Comparison of ENCODE assay signal across 2 cellular contexts in genomic region chr9:136293476-136294077, GRCh38.
TF ChIP-seq lines count a peak whose summit lies in the region.

No MANE protein-coding gene starts in this region.

TF ChIP-seq in HepG2, 621 proteins besides CTCF, POLR2A, EP300 and RAD21:
- TF ChIP-seq SUZ12 (IDR thresholded peaks at IDR 0.05; ENCODE audit: low read depth, low read length) (no peak), IKZF1 (IDR thresholded peaks at IDR 0.05) (peak; percentile 36; the same call in 1 of the 2 replicates), MATR3 (CRISPR knock-in tag; IDR thresholded peaks at IDR 0.05) (no peak), ZNF800 (CRISPR knock-in tag; IDR thresholded peaks at IDR 0.05) (no peak), CAMTA2 (CRISPR knock-in tag; IDR thresholded peaks at IDR 0.05; ENCODE audit: borderline replicate concordance) (no peak), ZNF790 (CRISPR knock-in tag; IDR thresholded peaks at IDR 0.05; ENCODE audit: borderline replicate concordance) (no peak), TFDP2 (CRISPR knock-in tag; IDR thresholded peaks at IDR 0.05) (no peak), ZMYM2 (CRISPR knock-in tag; IDR thresholded peaks at IDR 0.05) (no peak), MNT (IDR thresholded peaks at IDR 0.05) (peak; percentile 80), EZH2 (conservative IDR thresholded peaks at IDR 0.05; ENCODE audit: low read depth, low read length) (no peak), ZNF367 (CRISPR knock-in tag; IDR thresholded peaks at IDR 0.05; ENCODE audit: borderline replicate concordance) (no peak), ZNF570 (CRISPR knock-in tag; IDR thresholded peaks at IDR 0.05; ENCODE audit: borderline replicate concordance) (no peak), ARID3A (IDR thresholded peaks at IDR 0.05; ENCODE audit: low read depth, low read length) (no peak)

TF ChIP-seq in GM12878, 131 proteins besides CTCF, POLR2A, EP300 and RAD21:
- no peak for TF ChIP-seq POLR2AphosphoS2 (IDR thresholded peaks at IDR 0.05; ENCODE audit: low read depth, low read length)
- no peak for TF ChIP-seq TCF3 (IDR thresholded peaks at IDR 0.05; ENCODE audit: borderline replicate concordance, insufficient read depth, low read depth, low read length)
- peak; percentile 50 for TF ChIP-seq PBX3 (IDR thresholded peaks at IDR 0.05; ENCODE audit: insufficient replicate concordance, low read depth, low read length)
- no peak for TF ChIP-seq IRF3 (IDR thresholded peaks at IDR 0.05)
- TF ChIP-seq BCL3 (IDR thresholded peaks at IDR 0.05; ENCODE audit: borderline replicate concordance, insufficient read depth, low read depth, low read length, poor library complexity, severe bottlenecking) = peak; percentile 85
TF ChIP-seq in GM12878: peak in this region for 2.
